Comparison of ENCODE assay signal across 12 cellular contexts in the genomic region with DNA sequence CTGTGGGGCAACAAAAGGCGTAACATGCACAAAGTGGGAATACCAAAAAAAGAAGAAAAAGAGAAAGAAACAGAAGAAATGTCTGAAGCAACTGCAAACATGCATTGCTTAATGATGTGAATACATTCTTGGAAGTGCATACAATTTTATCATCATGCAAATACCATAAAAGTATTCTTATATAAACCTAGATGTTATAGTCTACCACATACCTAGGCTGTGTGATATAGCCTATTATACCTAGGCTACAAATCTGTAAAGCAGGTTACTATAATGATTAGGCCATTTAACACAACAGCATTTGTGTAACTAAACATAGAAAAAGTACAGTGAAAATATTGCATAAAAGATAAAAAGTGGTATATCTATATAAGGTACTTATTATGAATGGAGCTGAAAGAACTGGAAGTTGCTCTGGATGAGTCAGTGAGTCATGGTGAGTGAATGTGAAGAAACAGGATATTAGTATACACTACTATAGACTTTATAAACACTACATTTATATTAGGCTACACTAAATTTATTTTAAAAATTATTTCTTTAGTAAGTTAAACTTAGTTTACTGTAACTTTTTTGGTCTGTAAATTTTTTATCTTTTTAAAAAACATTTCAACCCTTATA.
DNase-seq lines count a peak whose midpoint lies in the region; TF ChIP-seq lines count a peak whose summit lies in the region.
"Had no signal": no experiment of that assay in that cellular context is flagged by ENCODE, and none has a peak within 500 bp of the region (broad histone marks: within the 10 kb centered on the region; RNA-seq: fewer than 3 reads in every experiment).

No MANE protein-coding gene starts in this region.

- H3K4me1 ChIP-seq in neuronal stem cell (ENCODE audit: control insufficient read depth in 2 of 2, insufficient read depth in 1 of 2, low read depth in 1 of 2, low read length in 2 of 2) = no peaks in the 10 kb centered on the region
- H3K4me1 ChIP-seq: right atrium auricular region had no signal

- no peak overlapping the region for H3K9ac ChIP-seq in neuronal stem cell (ENCODE audit: low read depth, low read length, poor library complexity)

- H4K91ac ChIP-seq in neuronal stem cell (ENCODE audit: low read depth, low read length, poor library complexity) = no peak overlapping the region

- no peak overlapping the region for H3K18ac ChIP-seq in neuronal stem cell (ENCODE audit: low read length)

- no peak for TF ChIP-seq POLR2A in NB4 (IDR thresholded peaks at IDR 0.05; ENCODE audit: extremely low read depth, insufficient read length)

- no peak overlapping the region for H3K23ac ChIP-seq in neuronal stem cell (ENCODE audit: low read depth, low read length, poor library complexity)

- TF ChIP-seq CTCF in NB4 (IDR thresholded peaks at IDR 0.05; ENCODE audit: low read depth, low read length) = no peak
- TF ChIP-seq CTCF in cardiac fibroblast (IDR thresholded peaks at IDR 0.05; ENCODE audit: low read depth, low read length) = no peak

- no peaks in the 10 kb centered on the region for H3K79me1 ChIP-seq in neuronal stem cell (ENCODE audit: low read depth, low read length)

- DNase-seq in COLO829 (ENCODE audit: low spot score) = peak; percentile 56
- peak; percentile 16 for DNase-seq in NB4 (ENCODE audit: low read depth)
- DNase-seq in cardiac fibroblast (ENCODE audit: low read depth in 2 of 2) = peak; percentile 48 to 85
- peak; percentile 55 for DNase-seq in kidney glomerular epithelial cell (lab: John Stamatoyannopoulos, UW)
- DNase-seq in activated gamma-delta T cell treated with Interleukin-2 at 50 U/mL for 16 hours = no peak
- DNase-seq in NCI-H345 (lab: John Stamatoyannopoulos, UW) = no peak
- DNase-seq in neuronal stem cell (ENCODE audit: low spot score) = no peak
- no peak for DNase-seq in hepatic stellate cell (ENCODE audit: low spot score)
- DNase-seq: activated CD4-positive, alpha-beta T cell treated with anti-CD3 and anti-CD28 coated beads, Interleukin-2, amount 10 ng/mL, durations not matched to agents 24 days and 14 days; CD4-positive, CD25-positive, alpha-beta regulatory T cell; NCI-H1930 had no signal

- no peak overlapping the region for H2AFZ ChIP-seq in neuronal stem cell (ENCODE audit: low read length)

- no peak overlapping the region for H2BK120ac ChIP-seq in neuronal stem cell (ENCODE audit: low read depth, low read length)

- H3K27me3 ChIP-seq in neuronal stem cell (ENCODE audit: control insufficient read depth in 3 of 3, insufficient read depth in 3 of 3, low read depth in 1 of 3, low read length in 3 of 3) = no peaks in the 10 kb centered on the region
- H3K27me3 ChIP-seq: right atrium auricular region had no signal

- H3K14ac ChIP-seq in neuronal stem cell (ENCODE audit: low read length) = no peak overlapping the region

- H3K9me3 ChIP-seq in neuronal stem cell (replicated peaks in 1 of 2; ENCODE audit: control insufficient read depth in 2 of 2, insufficient read depth in 1 of 2, low read depth in 1 of 2, low read length in 2 of 2) = no peaks in the 10 kb centered on the region
- H3K9me3 ChIP-seq: right atrium auricular region had no signal

- no peak overlapping the region for H3K4me2 ChIP-seq in neuronal stem cell (ENCODE audit: insufficient read depth, low read length, poor library complexity, severe bottlenecking)

- whole genome bisulfite sequencing in neuronal stem cell (ENCODE audit: extremely low coverage in 2 of 2, insufficient read length in 2 of 2, insufficient replicate concordance in 1 of 2), 2 donors = no CpG with 5 or more reads among the region's 1 CpG

- no peak overlapping the region for H3K4ac ChIP-seq in neuronal stem cell (ENCODE audit: low read length)

- no peak overlapping the region for H2AK5ac ChIP-seq in neuronal stem cell (ENCODE audit: low read depth, low read length)

- no peak overlapping the region for H2BK15ac ChIP-seq in neuronal stem cell (ENCODE audit: low read length)

- H4K8ac ChIP-seq in neuronal stem cell (ENCODE audit: low read depth, low read length) = no peak overlapping the region

- no peak overlapping the region for H2BK12ac ChIP-seq in neuronal stem cell (ENCODE audit: low read length)

- no peak overlapping the region for H3K27ac ChIP-seq in neuronal stem cell (replicated peaks; ENCODE audit: low read length)
- H3K27ac ChIP-seq: right atrium auricular region had no signal

- no peak overlapping the region for H2BK5ac ChIP-seq in neuronal stem cell (ENCODE audit: low read length)

- no peaks in the 10 kb centered on the region for H3K36me3 ChIP-seq in neuronal stem cell (replicated peaks in 1 of 2; ENCODE audit: control insufficient read depth in 2 of 2, insufficient read depth in 2 of 2, low read length in 2 of 2)
- H3K36me3 ChIP-seq: right atrium auricular region had no signal

- H3K4me3 ChIP-seq in NB4 (ENCODE audit: low read depth, low read length) (no peak overlapping the region), cardiac fibroblast (replicated peaks in 1 of 2; ENCODE audit: low read depth in 2 of 2, low read length in 2 of 2) (no peak overlapping the region), neuronal stem cell (ENCODE audit: low read length in 2 of 2) (no peak overlapping the region)
- H3K4me3 ChIP-seq: right atrium auricular region had no signal

Comparison
In these comparisons a context has a peak if more than half of its experiments do, and no peak if none do; other contexts are left out.
1. DNase-seq: peak in COLO829 (single experiment), NB4 (single experiment), cardiac fibroblast (2 of 2) and kidney glomerular epithelial cell (single experiment); none in activated gamma-delta T cell treated with Interleukin-2 at 50 U/mL for 16 hours (single experiment), NCI-H345 (single experiment), neuronal stem cell (single experiment) and hepatic stellate cell (single experiment).